Comparison of ENCODE assay signal across 3 cellular contexts in the genomic region with DNA sequence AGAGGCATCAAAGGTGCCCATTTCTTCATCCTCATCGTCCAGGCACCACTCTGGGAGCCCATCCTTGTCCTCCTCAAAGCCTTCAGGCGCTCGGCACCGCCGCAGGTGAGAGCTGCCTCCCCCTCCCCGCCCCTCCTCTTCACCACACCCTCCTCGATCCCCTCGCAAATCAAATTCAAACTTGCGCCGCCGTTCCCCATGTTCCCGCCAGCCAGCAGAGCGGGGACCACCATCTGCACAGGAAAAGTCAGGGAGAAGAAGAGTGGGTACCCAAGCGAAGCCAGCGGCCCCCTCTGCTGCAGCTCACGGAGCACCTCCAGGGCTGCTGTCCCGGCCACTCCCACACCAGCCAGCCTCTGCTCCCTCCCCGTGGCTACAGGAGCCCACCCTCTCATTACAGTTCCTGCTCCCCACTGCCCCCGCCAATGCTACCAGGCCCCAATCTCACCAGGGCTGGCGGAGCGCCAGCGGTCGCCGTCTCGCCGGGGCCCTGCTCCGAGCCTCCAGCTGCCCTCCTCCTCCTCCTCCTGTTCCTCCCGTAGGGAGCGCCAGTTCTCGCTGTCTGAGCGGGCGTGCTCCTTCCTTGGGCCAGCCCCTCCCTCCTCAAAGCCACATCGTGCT.
TF ChIP-seq lines count a peak whose summit lies in the region.

No MANE protein-coding gene starts in this region.

TF ChIP-seq in SK-N-SH, 30 proteins besides CTCF, POLR2A, EP300 and RAD21:
- TF ChIP-seq FOXJ3 (CRISPR knock-in tag; IDR thresholded peaks at IDR 0.05), result no peak
- TF ChIP-seq JUND (IDR thresholded peaks at IDR 0.05), result no peak
- TF ChIP-seq NFIC (IDR thresholded peaks at IDR 0.05; ENCODE audit: borderline replicate concordance), result no peak
- TF ChIP-seq RFX5 (IDR thresholded peaks at IDR 0.05; ENCODE audit: low read length), result no peak
- TF ChIP-seq, protein P1, sequence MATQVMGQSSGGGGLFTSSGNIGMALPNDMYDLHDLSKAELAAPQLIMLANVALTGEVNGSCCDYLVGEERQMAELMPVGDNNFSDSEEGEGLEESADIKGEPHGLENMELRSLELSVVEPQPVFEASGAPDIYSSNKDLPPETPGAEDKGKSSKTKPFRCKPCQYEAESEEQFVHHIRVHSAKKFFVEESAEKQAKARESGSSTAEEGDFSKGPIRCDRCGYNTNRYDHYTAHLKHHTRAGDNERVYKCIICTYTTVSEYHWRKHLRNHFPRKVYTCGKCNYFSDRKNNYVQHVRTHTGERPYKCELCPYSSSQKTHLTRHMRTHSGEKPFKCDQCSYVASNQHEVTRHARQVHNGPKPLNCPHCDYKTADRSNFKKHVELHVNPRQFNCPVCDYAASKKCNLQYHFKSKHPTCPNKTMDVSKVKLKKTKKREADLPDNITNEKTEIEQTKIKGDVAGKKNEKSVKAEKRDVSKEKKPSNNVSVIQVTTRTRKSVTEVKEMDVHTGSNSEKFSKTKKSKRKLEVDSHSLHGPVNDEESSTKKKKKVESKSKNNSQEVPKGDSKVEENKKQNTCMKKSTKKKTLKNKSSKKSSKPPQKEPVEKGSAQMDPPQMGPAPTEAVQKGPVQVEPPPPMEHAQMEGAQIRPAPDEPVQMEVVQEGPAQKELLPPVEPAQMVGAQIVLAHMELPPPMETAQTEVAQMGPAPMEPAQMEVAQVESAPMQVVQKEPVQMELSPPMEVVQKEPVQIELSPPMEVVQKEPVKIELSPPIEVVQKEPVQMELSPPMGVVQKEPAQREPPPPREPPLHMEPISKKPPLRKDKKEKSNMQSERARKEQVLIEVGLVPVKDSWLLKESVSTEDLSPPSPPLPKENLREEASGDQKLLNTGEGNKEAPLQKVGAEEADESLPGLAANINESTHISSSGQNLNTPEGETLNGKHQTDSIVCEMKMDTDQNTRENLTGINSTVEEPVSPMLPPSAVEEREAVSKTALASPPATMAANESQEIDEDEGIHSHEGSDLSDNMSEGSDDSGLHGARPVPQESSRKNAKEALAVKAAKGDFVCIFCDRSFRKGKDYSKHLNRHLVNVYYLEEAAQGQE (IDR thresholded peaks at IDR 0.05; ENCODE audit: low read depth, low read length), result no peak
- TF ChIP-seq SIN3A (IDR thresholded peaks at IDR 0.05; ENCODE audit: borderline replicate concordance, low read depth, low read length), result no peak
- no peak for TF ChIP-seq TEAD4 (IDR thresholded peaks at IDR 0.05; ENCODE audit: borderline replicate concordance, insufficient read depth)

TF ChIP-seq in SK-N-SH treated with all-trans-retinoic acid at 6 μM for 48 hours, 23 proteins besides CTCF, POLR2A, EP300 and RAD21:
- no peak for TF ChIP-seq ESRRG (CRISPR knock-in tag; IDR thresholded peaks at IDR 0.05)
- TF ChIP-seq SNAI2 (CRISPR knock-in tag; IDR thresholded peaks at IDR 0.05), result no peak
- TF ChIP-seq ISL1 (CRISPR knock-in tag; IDR thresholded peaks at IDR 0.05), result no peak

TF ChIP-seq in HEK293, 187 proteins besides CTCF, POLR2A, EP300 and RAD21:
- no peak for TF ChIP-seq BCL11A (tag by site-specific recombination; IDR thresholded peaks at IDR 0.05; ENCODE audit: low read depth)
- TF ChIP-seq ZNF76 (tag by site-specific recombination; IDR thresholded peaks at IDR 0.05; ENCODE audit: borderline replicate concordance, low read depth), result no peak
- TF ChIP-seq, protein P2, sequence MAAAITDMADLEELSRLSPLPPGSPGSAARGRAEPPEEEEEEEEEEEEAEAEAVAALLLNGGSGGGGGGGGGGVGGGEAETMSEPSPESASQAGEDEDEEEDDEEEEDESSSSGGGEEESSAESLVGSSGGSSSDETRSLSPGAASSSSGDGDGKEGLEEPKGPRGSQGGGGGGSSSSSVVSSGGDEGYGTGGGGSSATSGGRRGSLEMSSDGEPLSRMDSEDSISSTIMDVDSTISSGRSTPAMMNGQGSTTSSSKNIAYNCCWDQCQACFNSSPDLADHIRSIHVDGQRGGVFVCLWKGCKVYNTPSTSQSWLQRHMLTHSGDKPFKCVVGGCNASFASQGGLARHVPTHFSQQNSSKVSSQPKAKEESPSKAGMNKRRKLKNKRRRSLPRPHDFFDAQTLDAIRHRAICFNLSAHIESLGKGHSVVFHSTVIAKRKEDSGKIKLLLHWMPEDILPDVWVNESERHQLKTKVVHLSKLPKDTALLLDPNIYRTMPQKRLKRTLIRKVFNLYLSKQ (tag by site-specific recombination; IDR thresholded peaks at IDR 0.05; ENCODE audit: borderline replicate concordance), result no peak
- TF ChIP-seq ZNF658 (tag by site-specific recombination; IDR thresholded peaks at IDR 0.05), result no peak
- no peak for TF ChIP-seq ZNF426 (tag by site-specific recombination; IDR thresholded peaks at IDR 0.05)
- TF ChIP-seq ATF2 (tag by site-specific recombination; IDR thresholded peaks at IDR 0.05; ENCODE audit: low read depth), result no peak
- TF ChIP-seq HOXC10 (CRISPR knock-in tag; IDR thresholded peaks at IDR 0.05), result no peak
- TF ChIP-seq ZNF423 (tag by site-specific recombination; IDR thresholded peaks at IDR 0.05), result no peak
- TF ChIP-seq ZNF513 (tag by site-specific recombination; IDR thresholded peaks at IDR 0.05), result no peak
- no peak for TF ChIP-seq KLF7 (tag by site-specific recombination; IDR thresholded peaks at IDR 0.05; ENCODE audit: borderline replicate concordance)
- TF ChIP-seq FEZF1 (tag by site-specific recombination; IDR thresholded peaks at IDR 0.05), result no peak
- TF ChIP-seq ZNF350 (tag by site-specific recombination; IDR thresholded peaks at IDR 0.05), result no peak
- TF ChIP-seq ZSCAN30 (tag by site-specific recombination; IDR thresholded peaks at IDR 0.05), result no peak
- TF ChIP-seq ZFP37 (tag by site-specific recombination; IDR thresholded peaks at IDR 0.05), result no peak
- no peak for TF ChIP-seq ZNF514 (tag by site-specific recombination; IDR thresholded peaks at IDR 0.05)
- 0 out of 2 replicates have a peak, but pooled peaks have one; percentile 12 for TF ChIP-seq SP2 (tag by site-specific recombination; IDR thresholded peaks at IDR 0.05)
- no peak for TF ChIP-seq ZFP41 (tag by site-specific recombination; IDR thresholded peaks at IDR 0.05; ENCODE audit: borderline replicate concordance)
- 0 out of 2 replicates have a peak, but pooled peaks have one; percentile 44 for TF ChIP-seq PATZ1 (tag by site-specific recombination; IDR thresholded peaks at IDR 0.05)
- no peak for TF ChIP-seq ZNF654 (tag by site-specific recombination; IDR thresholded peaks at IDR 0.05; ENCODE audit: low read depth)
- TF ChIP-seq ZNF600 (tag by site-specific recombination; IDR thresholded peaks at IDR 0.05), result peak; percentile 53; the same call in 1 of the 2 replicates
TF ChIP-seq in HEK293: peak in this region for 3.
